Comparison of ENCODE assay signal across 1 cellular context in the genomic region with DNA sequence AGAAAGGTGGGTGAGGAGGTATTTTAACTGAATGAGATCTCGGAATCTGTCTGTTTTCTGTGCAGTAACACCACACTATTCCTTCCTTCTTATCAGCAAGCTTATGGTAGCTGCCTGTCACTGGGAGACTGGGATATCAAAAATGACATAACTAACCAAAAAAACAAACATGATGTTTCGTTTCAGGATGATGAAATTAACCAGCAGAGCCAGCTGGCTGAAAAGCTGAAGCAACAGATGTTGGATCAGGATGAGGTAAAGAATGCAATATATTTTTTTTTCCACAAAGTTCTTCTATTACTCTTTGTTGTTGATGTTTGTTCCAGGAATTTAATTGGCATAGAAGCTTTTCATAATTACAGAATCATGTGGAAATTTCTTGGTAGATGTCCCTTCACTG.
TF ChIP-seq lines count a peak whose summit lies in the region.

No MANE protein-coding gene starts in this region.

TF ChIP-seq in GM23338, 12 proteins besides CTCF, POLR2A, EP300 and RAD21:
- no peak for TF ChIP-seq ZNF462 (CRISPR knock-in tag; IDR thresholded peaks at IDR 0.05)
- no peak for TF ChIP-seq ZNF331 (CRISPR knock-in tag; IDR thresholded peaks at IDR 0.05; ENCODE audit: low read depth)
- no peak for TF ChIP-seq EZH2phosphoT487 (IDR thresholded peaks at IDR 0.05; ENCODE audit: unreplicated experiment)
- TF ChIP-seq STAT1 (IDR thresholded peaks at IDR 0.05; ENCODE audit: unreplicated experiment): no peak
- TF ChIP-seq JUNB (IDR thresholded peaks at IDR 0.05; ENCODE audit: unreplicated experiment): no peak
- no peak for TF ChIP-seq POLR2AphosphoS5 (IDR thresholded peaks at IDR 0.05; ENCODE audit: low read depth)
- no peak for TF ChIP-seq NANOG (IDR thresholded peaks at IDR 0.05; ENCODE audit: borderline replicate concordance)
- no peak for TF ChIP-seq CREB1 (CRISPR knock-in tag; IDR thresholded peaks at IDR 0.05; ENCODE audit: low read depth)
- TF ChIP-seq ETS1 (IDR thresholded peaks at IDR 0.05): no peak
- no peak for TF ChIP-seq EZH2 (IDR thresholded peaks at IDR 0.05; ENCODE audit: low read depth, unreplicated experiment)
- no peak for TF ChIP-seq ZNF114 (CRISPR knock-in tag; IDR thresholded peaks at IDR 0.05)
- TF ChIP-seq, protein P1, sequence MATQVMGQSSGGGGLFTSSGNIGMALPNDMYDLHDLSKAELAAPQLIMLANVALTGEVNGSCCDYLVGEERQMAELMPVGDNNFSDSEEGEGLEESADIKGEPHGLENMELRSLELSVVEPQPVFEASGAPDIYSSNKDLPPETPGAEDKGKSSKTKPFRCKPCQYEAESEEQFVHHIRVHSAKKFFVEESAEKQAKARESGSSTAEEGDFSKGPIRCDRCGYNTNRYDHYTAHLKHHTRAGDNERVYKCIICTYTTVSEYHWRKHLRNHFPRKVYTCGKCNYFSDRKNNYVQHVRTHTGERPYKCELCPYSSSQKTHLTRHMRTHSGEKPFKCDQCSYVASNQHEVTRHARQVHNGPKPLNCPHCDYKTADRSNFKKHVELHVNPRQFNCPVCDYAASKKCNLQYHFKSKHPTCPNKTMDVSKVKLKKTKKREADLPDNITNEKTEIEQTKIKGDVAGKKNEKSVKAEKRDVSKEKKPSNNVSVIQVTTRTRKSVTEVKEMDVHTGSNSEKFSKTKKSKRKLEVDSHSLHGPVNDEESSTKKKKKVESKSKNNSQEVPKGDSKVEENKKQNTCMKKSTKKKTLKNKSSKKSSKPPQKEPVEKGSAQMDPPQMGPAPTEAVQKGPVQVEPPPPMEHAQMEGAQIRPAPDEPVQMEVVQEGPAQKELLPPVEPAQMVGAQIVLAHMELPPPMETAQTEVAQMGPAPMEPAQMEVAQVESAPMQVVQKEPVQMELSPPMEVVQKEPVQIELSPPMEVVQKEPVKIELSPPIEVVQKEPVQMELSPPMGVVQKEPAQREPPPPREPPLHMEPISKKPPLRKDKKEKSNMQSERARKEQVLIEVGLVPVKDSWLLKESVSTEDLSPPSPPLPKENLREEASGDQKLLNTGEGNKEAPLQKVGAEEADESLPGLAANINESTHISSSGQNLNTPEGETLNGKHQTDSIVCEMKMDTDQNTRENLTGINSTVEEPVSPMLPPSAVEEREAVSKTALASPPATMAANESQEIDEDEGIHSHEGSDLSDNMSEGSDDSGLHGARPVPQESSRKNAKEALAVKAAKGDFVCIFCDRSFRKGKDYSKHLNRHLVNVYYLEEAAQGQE (IDR thresholded peaks at IDR 0.05; ENCODE audit: unreplicated experiment): no peak
